In genomic region chr12:16350682-16351081, GRCh38 we compare ENCODE assay signal across 10 cellular contexts. TPM values are rescaled to one million over a fixed set of nuclear protein-coding genes. Genes with fewer than 3 reads are reported as not detected.
A peak's percentile ranks its signal among the peaks of the same experiment; 100 is the strongest.
DNase-seq lines count a peak whose midpoint lies in the region; ATAC-seq and TF ChIP-seq lines count a peak whose summit lies in the region.
"Had no signal": no experiment of that assay in that cellular context is flagged by ENCODE, and none has a peak within 500 bp of the region (broad histone marks: within the 10 kb centered on the region; RNA-seq: fewer than 3 reads in every experiment).

No MANE protein-coding gene starts in this region.

- no peak for TF ChIP-seq POLR2A in esophagus muscularis mucosa (IDR thresholded peaks at IDR 0.05; ENCODE audit: low read depth)

- H3K4me1 ChIP-seq in OCI-LY3 (ENCODE audit: low read length) = peaks cover 60% of the 10 kb centered on the region
- no peaks in the 10 kb centered on the region for H3K4me1 ChIP-seq in psoas muscle
- H3K4me1 ChIP-seq in esophagus muscularis mucosa = peaks cover 0 to 11% (median 6%) of the 10 kb centered on the region in 4 donors

- intact Hi-C loops in psoas muscle (cut with DNase I) = no loop called here
- intact Hi-C loops in esophagus muscularis mucosa (cut with DNase I) = no loop called here

- peak; percentile 82 for DNase-seq in GM04504 (ENCODE audit: low read depth)
- DNase-seq in fibroblast of mammary gland (ENCODE audit: low read depth) = peak; percentile 99
- DNase-seq in psoas muscle = peak; percentile 66 to 76
- no peak for DNase-seq in esophagus muscularis mucosa (ENCODE audit: extremely low spot score)
- no peak for DNase-seq in HEK293T (ENCODE audit: extremely low spot score)
- DNase-seq: activated CD4-positive, CD25-positive, alpha-beta regulatory T cell treated with anti-CD3 and anti-CD28 coated beads, Interleukin-2, amount 50 U/mL, for 72 hours had no signal

- peak overlapping the region; percentile 36 for H3K4me2 ChIP-seq in OCI-LY3 (ENCODE audit: low read length)

- no peak overlapping the region for H3K4me3 ChIP-seq in OCI-LY3 (ENCODE audit: low read length)
- peak overlapping the region; percentile 34 for H3K4me3 ChIP-seq in fibroblast of mammary gland (ENCODE audit: control insufficient read depth, low read depth, low read length)
- H3K4me3 ChIP-seq in psoas muscle = no peak overlapping the region
- H3K4me3 ChIP-seq in esophagus muscularis mucosa = peak overlapping the region in 2 of 4 donors; percentile 4 to 7
- H3K4me3 ChIP-seq: K562 had no signal

- H3K36me3 ChIP-seq in OCI-LY3 (replicated peaks; ENCODE audit: low read depth, low read length) = peaks cover 33% of the 10 kb centered on the region
- H3K36me3 ChIP-seq in psoas muscle (ENCODE audit: insufficient read depth in 1 of 2, low read depth in 1 of 2) = no peaks in the 10 kb centered on the region
- H3K36me3 ChIP-seq in esophagus muscularis mucosa = peaks cover 0 to 1% (median 0%) of the 10 kb centered on the region in 4 donors

- 66 to 76% (median 71%) methylated on average over 1 of the region's 1 CpG for WGBS in psoas muscle, 3 donors
- 40% methylated on average over 1 of the region's 1 CpG for WGBS in esophagus muscularis mucosa

- ATAC-seq in psoas muscle (peak in 3 of 4 donors; percentile 49 to 61 (median 56)), GM19324 (IDR thresholded peaks at IDR 0.05; ENCODE audit: low FRiP score, unreplicated experiment) (no peak), HG02840 (IDR thresholded peaks at IDR 0.05; ENCODE audit: low FRiP score, unreplicated experiment) (no peak)
- ATAC-seq: K562 had no signal

- H4K20me1 ChIP-seq in OCI-LY3 (ENCODE audit: insufficient read depth, low read length) = peaks cover 33% of the 10 kb centered on the region

- no peak for TF ChIP-seq CTCF in OCI-LY3 (IDR thresholded peaks at IDR 0.05; ENCODE audit: low read depth, low read length)
- TF ChIP-seq CTCF in fibroblast of mammary gland (conservative IDR thresholded peaks at IDR 0.05; ENCODE audit: control insufficient read depth, insufficient read depth, low read depth, low read length) = no peak
- TF ChIP-seq CTCF in psoas muscle (IDR thresholded peaks at IDR 0.05) = no peak
- no peak for TF ChIP-seq CTCF in esophagus muscularis mucosa (IDR thresholded peaks at IDR 0.05)

- POLR2A ChIA-PET in HEK293T (lab: Yijun Ruan, JAX) = no interaction called here

- H3K27me3 ChIP-seq in OCI-LY3 (ENCODE audit: low read depth, low read length) (no peaks in the 10 kb centered on the region), psoas muscle (ENCODE audit: insufficient read depth in 3 of 3, low read length in 2 of 3) (no peaks in the 10 kb centered on the region), esophagus muscularis mucosa (peaks cover 0 to 17% (median 0%) of the 10 kb centered on the region in 4 donors)

- no peak overlapping the region for H3K27ac ChIP-seq in OCI-LY3 (ENCODE audit: low read length)
- no peak overlapping the region for H3K27ac ChIP-seq in psoas muscle
- peak overlapping the region in 2 of 4 donors; percentile 28 to 62 for H3K27ac ChIP-seq in esophagus muscularis mucosa (replicated peaks in 1 of 4)

- H3K9ac ChIP-seq in OCI-LY3 (ENCODE audit: low read length) = no peak overlapping the region

- TF ChIP-seq EP300 in esophagus muscularis mucosa (IDR thresholded peaks at IDR 0.05) = no peak

- H3K9me3 ChIP-seq in OCI-LY3 (ENCODE audit: insufficient read depth, low read length) = no peaks in the 10 kb centered on the region
- H3K9me3 ChIP-seq in psoas muscle = no peaks in the 10 kb centered on the region
- H3K9me3 ChIP-seq in esophagus muscularis mucosa = no peaks in the 10 kb centered on the region

- no peak overlapping the region for H2AFZ ChIP-seq in OCI-LY3 (ENCODE audit: low read depth, low read length)

- H3K79me2 ChIP-seq in OCI-LY3 (ENCODE audit: low read length) = peaks cover 79% of the 10 kb centered on the region

- CTCF ChIA-PET in HEK293T (lab: Yijun Ruan, JAX) = no interaction called here

TF ChIP-seq in HEK293T, 16 proteins besides CTCF, POLR2A, EP300 and RAD21:
- TF ChIP-seq FOXK2 (IDR thresholded peaks at IDR 0.05) (no peak), SUZ12 (IDR thresholded peaks at IDR 0.05) (no peak), TARDBP (IDR thresholded peaks at IDR 0.05) (no peak), LEF1 (IDR thresholded peaks at IDR 0.05; ENCODE audit: borderline replicate concordance) (no peak), FOXM1 (IDR thresholded peaks at IDR 0.05; ENCODE audit: borderline replicate concordance) (no peak), FOXA1 (IDR thresholded peaks at IDR 0.05) (no peak), SP1 (IDR thresholded peaks at IDR 0.05) (no peak), ELF4 (IDR thresholded peaks at IDR 0.05) (no peak), ARNT (IDR thresholded peaks at IDR 0.05) (no peak), HDGF (IDR thresholded peaks at IDR 0.05; ENCODE audit: borderline replicate concordance) (no peak), L3MBTL2 (conservative IDR thresholded peaks at IDR 0.05) (no peak), BHLHE40 (IDR thresholded peaks at IDR 0.05; ENCODE audit: borderline replicate concordance) (no peak), CTBP1 (IDR thresholded peaks at IDR 0.05; ENCODE audit: borderline replicate concordance) (no peak)
TF ChIP-seq in HEK293T: peak in this region for 0.

RNA-seq across cellular contexts. Expression of gene MGST1, which starts 3.2 kb away (rescaled TPM):
- total RNA-seq in psoas muscle = 10 to 100 TPM in 3 of 4 donors, 1 to 10 TPM in 1; 9.3 to 33.6 (median 15.0) TPM
- 10 to 100 TPM; 16.8 to 31.7 (median 24.1) TPM for polyA plus RNA-seq in psoas muscle
- 10 to 100 TPM; 39.8 to 65.9 (median 44.6) TPM for total RNA-seq in esophagus muscularis mucosa

Comparison
In these comparisons a context has a peak if more than half of its experiments do, and no peak if none do; other contexts are left out.
1. DNase-seq: peak in GM04504 (single experiment), fibroblast of mammary gland (single experiment) and psoas muscle (2 of 2); none in esophagus muscularis mucosa (single experiment) and HEK293T (single experiment).
2. ATAC-seq: peak in psoas muscle (3 of 4); none in GM19324 (single experiment) and HG02840 (single experiment).